10 cellular contexts compared by ENCODE assay signal in genomic region chr10:85624511-85624910, GRCh38.
"Had no signal": no experiment of that assay in that cellular context is flagged by ENCODE, and none has a peak within 500 bp of the region (broad histone marks: within the 10 kb centered on the region; RNA-seq: fewer than 3 reads in every experiment).

No MANE protein-coding gene starts in this region.

- H3K9ac ChIP-seq: GM23248, KMS-11 had no signal

- H2AFZ ChIP-seq: GM23248 had no signal

- DNase-seq: GM23248, GOT3, H7, HFFc6, IMR-90, KBM-7 had no signal

- FAIRE-seq: HTR-8/SVneo had no signal

- H3K27ac ChIP-seq: GM23248, KMS-11 had no signal

- H3K9me3 ChIP-seq: HAP-1 had no signal

- H3K4me2 ChIP-seq: KMS-11 had no signal

- H3K36me3 ChIP-seq: HAP-1 had no signal

- H3K4me3 ChIP-seq: GM23248, HAP-1 had no signal

- ATAC-seq: HCT116 had no signal

- H3K4me1 ChIP-seq: HAP-1 had no signal
